8 cellular contexts compared by ENCODE assay signal in the genomic region with DNA sequence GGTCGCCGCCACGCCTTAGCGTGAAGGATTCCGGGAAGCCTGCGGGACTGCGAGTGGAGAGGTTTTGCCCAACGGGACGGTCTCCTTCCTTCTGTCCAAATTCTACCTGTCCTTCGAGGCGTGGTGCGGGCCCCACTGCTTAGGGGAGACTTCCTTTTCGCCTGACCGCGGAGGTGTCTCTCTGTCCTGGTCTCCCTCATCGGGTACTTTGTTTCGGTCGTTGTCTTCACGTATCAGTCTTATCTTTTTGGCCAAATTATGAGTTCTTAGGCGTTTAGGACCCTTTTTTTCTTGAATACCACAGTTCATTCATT. TPM values are rescaled to one million over a fixed set of nuclear protein-coding genes. Genes with fewer than 3 reads are reported as not detected.
A peak's percentile ranks its signal among the peaks of the same experiment; 100 is the strongest.
DNase-seq lines count a peak whose midpoint lies in the region; ATAC-seq and TF ChIP-seq lines count a peak whose summit lies in the region.

No MANE protein-coding gene starts in this region.

- ATAC-seq in CD8-positive, alpha-beta T cell = no peak
- ATAC-seq in HG03097 (IDR thresholded peaks at IDR 0.05; ENCODE audit: low FRiP score, unreplicated experiment) = peak; percentile 9
- no peak for ATAC-seq in GM21528 (IDR thresholded peaks at IDR 0.05; ENCODE audit: low FRiP score, unreplicated experiment)

- peaks cover 3% of the 10 kb centered on the region for H3K36me3 ChIP-seq in CD8-positive, alpha-beta T cell (ENCODE audit: insufficient read depth, low read length)
- H3K36me3 ChIP-seq in brain microvascular endothelial cell (replicated peaks) (peaks cover 11% of the 10 kb centered on the region), muscle layer of duodenum (ENCODE audit: control insufficient read depth in 1 of 2, insufficient read depth in 2 of 2, low read length in 2 of 2) (peaks cover 7 to 14% of the 10 kb centered on the region in 2 donors)

- peak overlapping the region; percentile 81 for H3K4me3 ChIP-seq in CD8-positive, alpha-beta T cell (ENCODE audit: low read depth, low read length)
- H3K4me3 ChIP-seq in brain microvascular endothelial cell (ENCODE audit: low read depth, low read length) (peak overlapping the region; percentile 83), muscle layer of duodenum (ENCODE audit: low read depth in 1 of 2, low read length in 2 of 2) (peak overlapping the region; percentile 92 to 95)

- H3K4me1 ChIP-seq in CD8-positive, alpha-beta T cell (ENCODE audit: insufficient read depth, low read length) = peaks cover 18% of the 10 kb centered on the region
- H3K4me1 ChIP-seq in muscle layer of duodenum (ENCODE audit: control insufficient read depth in 1 of 2, insufficient read depth in 2 of 2, low read length in 2 of 2) = peaks cover 4 to 19% of the 10 kb centered on the region in 2 donors

- no peaks in the 10 kb centered on the region for H3K27me3 Mint-ChIP-seq in CD8-positive, alpha-beta T cell (ENCODE audit: low read depth)

- intact Hi-C loops in CD8-positive, alpha-beta T cell (cut with DNase I, micrococcal nuclease) = loop anchor here (1.0 kb wide), 10 partner anchors 14 to 685 kb away; partner anchors contain the start of genes C2CD2L (in 2 of the 2), HMBS (in 2 of the 2), VPS11 (in 2 of the 2) and CBL (in 1 of the 2)

- no peaks in the 10 kb centered on the region for H3K9me3 Mint-ChIP-seq in CD8-positive, alpha-beta T cell

- POLR2A ChIA-PET in CD8-positive, alpha-beta T cell (lab: Charles Lee) = interaction anchor here (0.9 to 4.0 kb wide), 6 partner anchors 10 to 65 kb away, joined by 3 to 32 read pairs (median 17); partner anchors contain the start of genes C2CD2L, DPAGT1 and VPS11

- H3K4me1 Mint-ChIP-seq in CD8-positive, alpha-beta T cell (ENCODE audit: low read depth) = peaks cover 41% of the 10 kb centered on the region

- peak overlapping the region; percentile 87 for H3K4me3 Mint-ChIP-seq in CD8-positive, alpha-beta T cell

- H3K27me3 ChIP-seq in CD8-positive, alpha-beta T cell (ENCODE audit: insufficient read depth, low read length) = no peaks in the 10 kb centered on the region
- no peaks in the 10 kb centered on the region for H3K27me3 ChIP-seq in brain microvascular endothelial cell (replicated peaks)
- H3K27me3 ChIP-seq in muscle layer of duodenum (ENCODE audit: low read depth, low read length) = no peaks in the 10 kb centered on the region

- H3K27ac ChIP-seq in CD8-positive, alpha-beta T cell (ENCODE audit: low read depth, low read length) = peak overlapping the region; percentile 69
- H3K27ac ChIP-seq in brain microvascular endothelial cell (peak overlapping the region; percentile 41), muscle layer of duodenum (ENCODE audit: low read length) (peak overlapping the region; percentile 85)

- no peak for DNase-seq in CD8-positive, alpha-beta T cell
- no peak for DNase-seq in brain microvascular endothelial cell
- no peak for DNase-seq in GM19240 (ENCODE audit: insufficient read length, low spot score)
- DNase-seq in stimulated activated CD4-positive, alpha-beta T cell treated with anti-CD3 and anti-CD28 coated beads, Interleukin-4, amount 100 ng/mL, for 4 hours = no peak
- DNase-seq in A172 (ENCODE audit: low spot score) = no peak

- TF ChIP-seq CTCF in CD8-positive, alpha-beta T cell (IDR thresholded peaks at IDR 0.05) = no peak
- TF ChIP-seq CTCF in brain microvascular endothelial cell (IDR thresholded peaks at IDR 0.05; ENCODE audit: low read depth, low read length, missing control alignments) = no peak

- H3K36me3 Mint-ChIP-seq in CD8-positive, alpha-beta T cell = peaks cover 37% of the 10 kb centered on the region

- H3K27ac Mint-ChIP-seq in CD8-positive, alpha-beta T cell = peak overlapping the region; percentile 92

- H3K9me3 ChIP-seq in CD8-positive, alpha-beta T cell (ENCODE audit: low read length) = no peaks in the 10 kb centered on the region
- H3K9me3 ChIP-seq in muscle layer of duodenum (ENCODE audit: control insufficient read depth in 1 of 2, low read length in 2 of 2) = no peaks in the 10 kb centered on the region

- in situ Hi-C loops in brain microvascular endothelial cell (cut with HindIII; ENCODE audit: low pct_ligation_motif_present, low sequenced_read_pairs) = no loop called here

- CTCF ChIA-PET in CD8-positive, alpha-beta T cell (lab: Charles Lee) = interaction anchor here (0.8 to 3.5 kb wide), 6 partner anchors 13 to 163 kb away, joined by 3 to 16 read pairs (median 5); partner anchors contain the start of genes DPAGT1 and VPS11

RNA-seq across cellular contexts. Expression of gene HINFP, which starts 0.4 kb away (rescaled TPM):
- total RNA-seq in CD8-positive, alpha-beta T cell = 10 to 100 TPM; 17.0 to 19.5 TPM
- 6.4 and 8.4 TPM in 2 replicates for total RNA-seq in A172 (2014; rRNA removed; shearing (Covaris generic))

RNA-seq across cellular contexts. Expression of gene C2CD2L, which starts 14.6 kb away (rescaled TPM):
- 10 to 100 TPM; 13.4 to 15.0 TPM for total RNA-seq in CD8-positive, alpha-beta T cell
- total RNA-seq in A172 (2014; rRNA removed; shearing (Covaris generic)) = 4.7 and 7.2 TPM in 2 replicates

RNA-seq across cellular contexts. Expression of gene DPAGT1, which starts 20.1 kb away (rescaled TPM):
- total RNA-seq in CD8-positive, alpha-beta T cell = 1 to 10 TPM; 9.4 to 9.9 TPM
- 9.8 and 10.5 TPM in 2 replicates for total RNA-seq in A172 (2014; rRNA removed; shearing (Covaris generic))

RNA-seq across cellular contexts. Expression of gene ABCG4, which starts 27.1 kb away (rescaled TPM):
- total RNA-seq in CD8-positive, alpha-beta T cell = not detected
- 0.05 TPM in 1 of 2 replicates, not detected in the other for total RNA-seq in A172 (2014; rRNA removed; shearing (Covaris generic))

RNA-seq across cellular contexts. Expression of gene HMBS, which starts 37.1 kb away (rescaled TPM):
- total RNA-seq in CD8-positive, alpha-beta T cell = 1 to 10 TPM; 5.4 to 6.4 TPM
- 2.7 and 6.6 TPM in 2 replicates for total RNA-seq in A172 (2014; rRNA removed; shearing (Covaris generic))
